In genomic region chr2:46988733-46989481, GRCh38 we compare ENCODE assay signal across 1 cellular context.
TF ChIP-seq lines count a peak whose summit lies in the region.

No MANE protein-coding gene starts in this region.

TF ChIP-seq in HepG2, 621 proteins besides CTCF, POLR2A, EP300 and RAD21 (continued from another document and continues in another):
- no peak for TF ChIP-seq ZNF703 (CRISPR knock-in tag; IDR thresholded peaks at IDR 0.05; ENCODE audit: borderline replicate concordance)
- no peak for TF ChIP-seq KDM5A (IDR thresholded peaks at IDR 0.05; ENCODE audit: borderline replicate concordance, low read length)
- TF ChIP-seq ZNF672 (CRISPR knock-in tag; IDR thresholded peaks at IDR 0.05): no peak
- 0 out of 2 replicates have a peak, but pooled peaks have one; percentile 15 for TF ChIP-seq REPIN1 (CRISPR knock-in tag; IDR thresholded peaks at IDR 0.05; ENCODE audit: borderline replicate concordance, low read depth)
- TF ChIP-seq DNMT3B (CRISPR knock-in tag; conservative IDR thresholded peaks at IDR 0.05): no peak
- TF ChIP-seq BRD4 (CRISPR knock-in tag; IDR thresholded peaks at IDR 0.05): no peak
- TF ChIP-seq ZNF781 (CRISPR knock-in tag; IDR thresholded peaks at IDR 0.05; ENCODE audit: borderline replicate concordance, not compliant biosample characterization): peak; percentile 16
- TF ChIP-seq FOXJ3 (CRISPR knock-in tag; IDR thresholded peaks at IDR 0.05; ENCODE audit: borderline replicate concordance): no peak
- TF ChIP-seq ZFP41 (CRISPR knock-in tag; IDR thresholded peaks at IDR 0.05; ENCODE audit: borderline replicate concordance): no peak
- TF ChIP-seq NBN (conservative IDR thresholded peaks at IDR 0.05): no peak
- TF ChIP-seq CREBL2 (CRISPR knock-in tag; IDR thresholded peaks at IDR 0.05; ENCODE audit: borderline replicate concordance): no peak
- TF ChIP-seq ZBTB7B (CRISPR knock-in tag; IDR thresholded peaks at IDR 0.05): peak; percentile 74
- 0 out of 2 replicates have a peak, but pooled peaks have one; percentile 25 for TF ChIP-seq ZHX1 (CRISPR knock-in tag; IDR thresholded peaks at IDR 0.05; ENCODE audit: low read depth)
- TF ChIP-seq ZNF576 (CRISPR knock-in tag; IDR thresholded peaks at IDR 0.05): no peak
- no peak for TF ChIP-seq ZMYM2 (CRISPR knock-in tag; IDR thresholded peaks at IDR 0.05)
- TF ChIP-seq ZFAT (CRISPR knock-in tag; conservative IDR thresholded peaks at IDR 0.05): no peak
- TF ChIP-seq ONECUT2 (CRISPR knock-in tag; IDR thresholded peaks at IDR 0.05): no peak
- no peak for TF ChIP-seq EZH2 (conservative IDR thresholded peaks at IDR 0.05; ENCODE audit: low read depth, low read length)
- TF ChIP-seq AKNA (CRISPR knock-in tag; IDR thresholded peaks at IDR 0.05; ENCODE audit: borderline replicate concordance): no peak
- TF ChIP-seq NFRKB (IDR thresholded peaks at IDR 0.05): no peak
- no peak for TF ChIP-seq IRF9 (CRISPR knock-in tag; IDR thresholded peaks at IDR 0.05; ENCODE audit: borderline replicate concordance)
- TF ChIP-seq ZNF292 (CRISPR knock-in tag; IDR thresholded peaks at IDR 0.05; ENCODE audit: borderline replicate concordance, low read depth): peak; percentile 38; the same call in 1 of the 2 replicates
- no peak for TF ChIP-seq NR3C1 (CRISPR knock-in tag; IDR thresholded peaks at IDR 0.05)
- no peak for TF ChIP-seq KDM3A (CRISPR knock-in tag; IDR thresholded peaks at IDR 0.05; ENCODE audit: low read depth)
- no peak for TF ChIP-seq AFF4 (CRISPR knock-in tag; IDR thresholded peaks at IDR 0.05)
- 0 out of 2 replicates have a peak, but pooled peaks have one; percentile 20 for TF ChIP-seq TFDP2 (CRISPR knock-in tag; IDR thresholded peaks at IDR 0.05)
- no peak for TF ChIP-seq ZBTB3 (CRISPR knock-in tag; IDR thresholded peaks at IDR 0.05; ENCODE audit: borderline replicate concordance, low read depth)
- TF ChIP-seq ZMAT3 (CRISPR knock-in tag; conservative IDR thresholded peaks at IDR 0.05): 0 out of 2 replicates have a peak, but pooled peaks have one; percentile 18
- TF ChIP-seq SRF (IDR thresholded peaks at IDR 0.05; ENCODE audit: low read depth, low read length): no peak
- peak in 1 of 2 experiments; percentile 14; a peak in 1 of 4 replicates for TF ChIP-seq NR2F1 (CRISPR knock-in tag; IDR thresholded peaks at IDR 0.05)
- TF ChIP-seq ZNF773 (CRISPR knock-in tag; IDR thresholded peaks at IDR 0.05; ENCODE audit: borderline replicate concordance): no peak
- TF ChIP-seq ZNF441 (CRISPR knock-in tag; IDR thresholded peaks at IDR 0.05; ENCODE audit: borderline replicate concordance): no peak
- TF ChIP-seq SIX1 (CRISPR knock-in tag; IDR thresholded peaks at IDR 0.05; ENCODE audit: borderline replicate concordance): peak; percentile 44; the same call in 1 of the 2 replicates
- TF ChIP-seq GMEB2 (CRISPR knock-in tag; IDR thresholded peaks at IDR 0.05; ENCODE audit: low read depth): no peak
- TF ChIP-seq GRHL1 (CRISPR knock-in tag; conservative IDR thresholded peaks at IDR 0.05): no peak
- TF ChIP-seq NFYB (CRISPR knock-in tag; IDR thresholded peaks at IDR 0.05): no peak
- TF ChIP-seq ZNF883 (CRISPR knock-in tag; IDR thresholded peaks at IDR 0.05; ENCODE audit: not compliant biosample characterization): peak; percentile 60
- TF ChIP-seq ATF1 (CRISPR knock-in tag; IDR thresholded peaks at IDR 0.05): peak; percentile 47; the same call in 1 of the 2 replicates
- no peak for TF ChIP-seq CENPX (CRISPR knock-in tag; IDR thresholded peaks at IDR 0.05)
- TF ChIP-seq GPBP1L1 (CRISPR knock-in tag; IDR thresholded peaks at IDR 0.05): no peak
- peak; percentile 26; the same call in 1 of the 2 replicates for TF ChIP-seq ZNF547 (CRISPR knock-in tag; IDR thresholded peaks at IDR 0.05)
- no peak for TF ChIP-seq MIXL1 (CRISPR knock-in tag; IDR thresholded peaks at IDR 0.05)
- no peak for TF ChIP-seq CENPT (CRISPR knock-in tag; IDR thresholded peaks at IDR 0.05; ENCODE audit: low read depth)
- no peak; the same call in 1 of the 2 replicates for TF ChIP-seq TBX2 (CRISPR knock-in tag; IDR thresholded peaks at IDR 0.05; ENCODE audit: borderline replicate concordance)
- no peak for TF ChIP-seq ZNF3 (CRISPR knock-in tag; IDR thresholded peaks at IDR 0.05)
